Comparison of ENCODE assay signal across 8 cellular contexts in genomic region chr14:75002392-75003249, GRCh38. TPM values are rescaled to one million over a fixed set of nuclear protein-coding genes. Genes with fewer than 3 reads are reported as not detected.
A peak's percentile ranks its signal among the peaks of the same experiment; 100 is the strongest.
DNase-seq lines count a peak whose midpoint lies in the region; ATAC-seq and TF ChIP-seq lines count a peak whose summit lies in the region.

EIF2B2 (plus strand) TSS chr14:75002921; CDS start chr14:75002991, 70 bp downstream.

- H3K27me3 Mint-ChIP-seq in T-helper 2 cell treated with Interferon-gamma antibody and Interleukin-4, amounts not matched to agents 5 μg/mL and 100 μg/mL, for 36 hours (ENCODE audit: low read depth), result peaks cover 7% of the 10 kb centered on the region

- TF ChIP-seq POLR2A in vagina (IDR thresholded peaks at IDR 0.05), result peak in 1 of 2 donors; percentile 52

- H3K9me3 ChIP-seq in ascending aorta (no peaks in the 10 kb centered on the region), right cardiac atrium (ENCODE audit: control insufficient read depth, low read length) (no peaks in the 10 kb centered on the region), vagina (no peaks in the 10 kb centered on the region)

- H3K27me3 ChIP-seq in ascending aorta (no peaks in the 10 kb centered on the region), right cardiac atrium (ENCODE audit: control insufficient read depth, insufficient read depth) (no peaks in the 10 kb centered on the region), vagina (no peaks in the 10 kb centered on the region)

- intact Hi-C loops in ascending aorta (cut with DNase I), result loop anchor here (1.0 to 2.0 kb wide), 3 partner anchors 23 to 66 kb away; partner anchors contain the start of gene ZC2HC1C
- intact Hi-C loops in right cardiac atrium (cut with DNase I), result loop anchor here in 2 of 4 donors (10.0 kb wide), 2 partner anchors 58 to 62 kb away; partner anchors contain the start of genes ACYP1 (in 1 of the 2) and ZC2HC1C (in 1 of the 2)
- intact Hi-C loops in vagina (cut with DNase I), result loop anchor here (5.0 to 10.0 kb wide), 2 partner anchors 48 to 65 kb away; partner anchors contain the start of genes PGF and ZC2HC1C

- peak; percentile 11 to 38 (median 20) for TF ChIP-seq CTCF in ascending aorta (IDR thresholded peaks at IDR 0.05)
- peak in 2 of 3 experiments; percentile 16 for TF ChIP-seq CTCF in vagina (IDR thresholded peaks at IDR 0.05)

- peak; percentile 97 for ATAC-seq in GM18502 (IDR thresholded peaks at IDR 0.05; ENCODE audit: poor library complexity, unreplicated experiment)
- ATAC-seq in HG02970 (IDR thresholded peaks at IDR 0.05; ENCODE audit: low FRiP score, unreplicated experiment), result peak; percentile 96
- peak; percentile 100 for ATAC-seq in right cardiac atrium

- H3K4me3 ChIP-seq in ascending aorta, result peak within 1 kb of the TSS; percentile 60 to 79
- peak within 1 kb of the TSS; percentile 86 for H3K4me3 ChIP-seq in right cardiac atrium (ENCODE audit: low read length)
- H3K4me3 ChIP-seq in vagina, result peak within 1 kb of the TSS; percentile 85 to 97

- H3K36me3 Mint-ChIP-seq in T-helper 2 cell treated with Interferon-gamma antibody and Interleukin-4, amounts not matched to agents 5 μg/mL and 100 μg/mL, for 36 hours (ENCODE audit: low read depth), result peaks cover 41% of the 10 kb centered on the region

- H3K27ac ChIP-seq in ascending aorta (peak within 1 kb of the TSS; percentile 67 to 84), right cardiac atrium (ENCODE audit: low read length) (peak within 1 kb of the TSS; percentile 82), vagina (peak within 1 kb of the TSS; percentile 75)

- under 1% methylated on average over 66 of the region's 66 CpGs for WGBS in right cardiac atrium

- DNase-seq in NCI-H1930 (lab: John Stamatoyannopoulos, UW), result peak; percentile 92 to 94
- DNase-seq in T-helper 2 cell treated with Interferon-gamma antibody and Interleukin-4, amounts not matched to agents 5 μg/mL and 100 μg/mL, for 36 hours (ENCODE audit: low spot score), result peak; percentile 99
- DNase-seq in ascending aorta (ENCODE audit: low spot score in 2 of 2), result peak; percentile 95 to 99
- DNase-seq in right cardiac atrium, result peak; percentile 97 to 99 (median 99)
- peak; percentile 98 for DNase-seq in putamen (ENCODE audit: low spot score)
- peak; percentile 96 to 97 for DNase-seq in vagina (ENCODE audit: extremely low spot score in 2 of 2)

- peaks cover 5 to 20% of the 10 kb centered on the region in 2 donors for H3K4me1 ChIP-seq in ascending aorta
- peaks cover 3% of the 10 kb centered on the region for H3K4me1 ChIP-seq in right cardiac atrium (ENCODE audit: control insufficient read depth, insufficient read depth, low read length)
- peaks cover 28% of the 10 kb centered on the region for H3K4me1 ChIP-seq in vagina

- peak within 1 kb of the TSS; percentile 97 for H3K4me3 Mint-ChIP-seq in T-helper 2 cell treated with Interferon-gamma antibody and Interleukin-4, amounts not matched to agents 5 μg/mL and 100 μg/mL, for 36 hours

- H3K27ac Mint-ChIP-seq in T-helper 2 cell treated with Interferon-gamma antibody and Interleukin-4, amounts not matched to agents 5 μg/mL and 100 μg/mL, for 36 hours, result peak within 1 kb of the TSS; percentile 96

- peaks cover 7% of the 10 kb centered on the region for H3K9me3 Mint-ChIP-seq in T-helper 2 cell treated with Interferon-gamma antibody and Interleukin-4, amounts not matched to agents 5 μg/mL and 100 μg/mL, for 36 hours

- peaks cover 19 to 30% of the 10 kb centered on the region in 2 donors for H3K36me3 ChIP-seq in ascending aorta
- H3K36me3 ChIP-seq in vagina, result peaks cover 0 to 30% of the 10 kb centered on the region in 2 donors

- peaks cover 29% of the 10 kb centered on the region for H3K4me1 Mint-ChIP-seq in T-helper 2 cell treated with Interferon-gamma antibody and Interleukin-4, amounts not matched to agents 5 μg/mL and 100 μg/mL, for 36 hours (ENCODE audit: low read depth)

RNA-seq across cellular contexts. Expression of gene EIF2B2, which starts in this region (rescaled TPM):
- 27.1 TPM for total RNA-seq in ascending aorta
- total RNA-seq in right cardiac atrium, result 10 to 100 TPM; 29.4 to 39.9 (median 35.9) TPM
- 25.9 TPM for polyA plus RNA-seq in right cardiac atrium
- 22.8 TPM for total RNA-seq in vagina

Comparison
In these comparisons a context has a peak if more than half of its experiments do, and no peak if none do; other contexts are left out.
1. Peak in every context shown above with its lines: DNase-seq, ATAC-seq, H3K4me3 ChIP-seq and H3K27ac ChIP-seq.